Comparison of ENCODE assay signal across 9 cellular contexts in genomic region chr5:122163151-122164069, GRCh38. TPM values are rescaled to one million over a fixed set of nuclear protein-coding genes. Genes with fewer than 3 reads are reported as not detected.
DNase-seq lines count a peak whose midpoint lies in the region; ATAC-seq and TF ChIP-seq lines count a peak whose summit lies in the region.
"Had no signal": no experiment of that assay in that cellular context is flagged by ENCODE, and none has a peak within 500 bp of the region (broad histone marks: within the 10 kb centered on the region; RNA-seq: fewer than 3 reads in every experiment).

No MANE protein-coding gene starts in this region.

- H3K4me3 ChIP-seq in fibroblast of pulmonary artery (replicated peaks; ENCODE audit: low read depth, low read length) = no peak overlapping the region

- no peak for TF ChIP-seq CTCF in fibroblast of pulmonary artery (IDR thresholded peaks at IDR 0.05; ENCODE audit: low read length, missing control alignments)

- no peak for ATAC-seq in GM19395 (IDR thresholded peaks at IDR 0.05; ENCODE audit: unreplicated experiment)

- peak; percentile 94 for DNase-seq in EL
- peak; percentile 85 for DNase-seq in RPMI7951 (ENCODE audit: low read depth)
- DNase-seq in fibroblast of pulmonary artery (ENCODE audit: low read depth) = peak; percentile 86
- DNase-seq in renal cortical epithelial cell (ENCODE audit: low read depth) = peak; percentile 96
- no peak for DNase-seq in effector CD4-positive, alpha-beta T cell
- DNase-seq in activated T-cell treated with anti-CD3 and anti-CD28 coated beads, Interleukin-2, amount 50 U/mL, for 1 hour = no peak
- no peak for DNase-seq in T-helper 1 cell
- DNase-seq: stimulated activated CD4-positive, alpha-beta T cell treated with anti-CD3 and anti-CD28 coated beads, Interleukin-2, amount 100 ng/mL, for 24 hours had no signal

RNA-seq across cellular contexts. Expression of gene ZNF474, which starts 34.1 kb away (rescaled TPM):
- total RNA-seq in RPMI7951 (2014; rRNA removed; shearing (Covaris generic)) = 0.24 and 0.39 TPM in 2 replicates
- total RNA-seq in renal cortical epithelial cell = 0.17 and 0.50 TPM in 2 replicates

Comparison
In these comparisons a context has a peak if more than half of its experiments do, and no peak if none do; other contexts are left out.
1. DNase-seq: peak in EL (single experiment), RPMI7951 (single experiment), fibroblast of pulmonary artery (single experiment) and renal cortical epithelial cell (single experiment); none in effector CD4-positive, alpha-beta T cell (single experiment), activated T-cell treated with anti-CD3 and anti-CD28 coated beads, Interleukin-2, amount 50 U/mL, for 1 hour (single experiment) and T-helper 1 cell (0 of 5).